5 cellular contexts compared by ENCODE assay signal in the genomic region with DNA sequence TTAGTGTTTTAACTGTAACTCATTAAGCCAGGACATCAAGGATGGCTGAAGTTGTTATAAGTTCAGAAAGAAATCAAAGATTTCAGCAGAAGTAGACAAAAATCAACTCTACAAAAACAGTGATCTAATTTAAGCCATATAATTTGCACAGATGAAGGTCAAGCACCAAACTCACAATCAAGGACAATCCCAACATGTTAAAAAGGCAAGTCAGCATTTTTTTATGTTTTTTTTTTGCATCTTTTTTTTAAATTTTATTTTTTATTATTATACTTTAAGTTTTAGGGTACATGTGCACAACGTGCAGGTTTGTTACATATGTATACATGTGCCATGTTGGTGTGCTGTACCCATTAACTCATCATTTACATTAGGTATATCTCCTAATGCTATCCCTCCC. TPM values are rescaled to one million over a fixed set of nuclear protein-coding genes. Genes with fewer than 3 reads are reported as not detected.
"Had no signal": no experiment of that assay in that cellular context is flagged by ENCODE, and none has a peak within 500 bp of the region (broad histone marks: within the 10 kb centered on the region; RNA-seq: fewer than 3 reads in every experiment).

No MANE protein-coding gene starts in this region.

RNA-seq across cellular contexts. Expression of a gene that starts 4.7 kb away (rescaled TPM):
- total RNA-seq: GM23248, H9, HFFc6, HT1080 had no signal
- polyA plus RNA-seq: GM23248, IgD-negative memory B cell had no signal

RNA-seq across cellular contexts. Expression of a gene that starts 48.3 kb away (rescaled TPM):
- polyA plus RNA-seq: IgD-negative memory B cell had no signal
